Comparison of ENCODE assay signal across 12 cellular contexts in the genomic region with DNA sequence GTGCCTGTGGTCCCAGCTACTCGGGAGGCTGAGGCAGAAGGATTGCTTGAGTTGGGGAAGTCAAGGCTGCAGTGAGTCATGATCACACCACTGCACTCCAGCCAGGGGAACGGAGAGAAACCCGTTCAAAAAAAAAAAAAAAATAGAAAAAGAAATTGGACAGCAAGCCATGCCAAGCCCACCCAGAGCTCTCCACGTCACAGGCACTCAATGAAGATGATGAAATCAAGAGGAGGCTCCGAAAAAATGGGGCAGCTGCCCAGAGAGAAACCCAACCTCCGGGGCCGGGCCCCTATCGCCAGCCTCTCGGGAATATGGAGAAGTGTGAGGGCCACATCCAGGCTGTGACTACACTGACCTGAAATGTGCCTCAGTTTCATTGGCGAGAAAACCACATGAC. TPM values are rescaled to one million over a fixed set of nuclear protein-coding genes. Genes with fewer than 3 reads are reported as not detected.
DNase-seq lines count a peak whose midpoint lies in the region; ATAC-seq and TF ChIP-seq lines count a peak whose summit lies in the region.
"Had no signal": no experiment of that assay in that cellular context is flagged by ENCODE, and none has a peak within 500 bp of the region (broad histone marks: within the 10 kb centered on the region; RNA-seq: fewer than 3 reads in every experiment).

No MANE protein-coding gene starts in this region.

- DNase-seq in RWPE1 (ENCODE audit: low spot score) (no peak), fibroblast of the conjunctiva (ENCODE audit: low read depth) (peak; percentile 89), sciatic nerve (ENCODE audit: low spot score) (peak; percentile 86), HK-2 (ENCODE audit: unreplicated experiment) (no peak), NCI-H2107 treated with DMSO at 0.1 percent for 48 hours (lab: John Stamatoyannopoulos, UW; ENCODE audit: unreplicated experiment) (no peak)
- DNase-seq: NCI-H1930, PC-3 had no signal

- H3K36me3 ChIP-seq in BLaER1: peaks cover 83% of the 10 kb centered on the region

- TF ChIP-seq CTCF in RWPE1 (conservative IDR thresholded peaks at IDR 0.05; ENCODE audit: low read depth): no peak

- ATAC-seq in sciatic nerve (peak; percentile 70), GM19452 (IDR thresholded peaks at IDR 0.05; ENCODE audit: unreplicated experiment) (no peak), HG02798 (IDR thresholded peaks at IDR 0.05; ENCODE audit: poor library complexity, unreplicated experiment) (no peak)
- ATAC-seq: GM12878, HepG2, PC-3 had no signal

- no peak overlapping the region for H3K9ac ChIP-seq in BLaER1

- H3K27me3 ChIP-seq in BLaER1: no peaks in the 10 kb centered on the region

- no peaks in the 10 kb centered on the region for H3K9me3 ChIP-seq in BLaER1

- H4K20me1 ChIP-seq in BLaER1: peaks cover 99% of the 10 kb centered on the region

- peak overlapping the region; percentile 22; the same call in 1 of the 2 replicates for H3K27ac ChIP-seq in BLaER1
- peak overlapping the region; percentile 91 for H3K27ac ChIP-seq in RWPE1

- H3K4me1 ChIP-seq in BLaER1: peaks cover 100% of the 10 kb centered on the region

- intact Hi-C loops in sciatic nerve (cut with DNase I): loop anchor here (5.0 to 10.0 kb wide), 2 partner anchors 40 to 78 kb away; a partner anchor contains a TSS

- H3K4me2 ChIP-seq in BLaER1: peak overlapping the region; percentile 88

- H3K4me3 ChIP-seq in BLaER1: no peak overlapping the region
- H3K4me3 ChIP-seq: GM12878 had no signal

- CTCF ChIA-PET in RWPE1 (lab: Yijun Ruan, JAX): no interaction called here

- POLR2A ChIA-PET in RWPE1 (lab: Yijun Ruan, JAX; ENCODE audit: low non-redundant PET): no interaction called here

RNA-seq across cellular contexts. Expression of a gene that starts 40.0 kb away (rescaled TPM):
- total RNA-seq in sciatic nerve: 62.8 TPM

Comparison
In these comparisons a context has a peak if more than half of its experiments do, and no peak if none do; other contexts are left out.
1. DNase-seq: peak in fibroblast of the conjunctiva (single experiment) and sciatic nerve (single experiment); none in RWPE1 (single experiment), HK-2 (single experiment) and NCI-H2107 treated with DMSO at 0.1 percent for 48 hours (single experiment).